Comparison of ENCODE assay signal across 23 cellular contexts in the genomic region with DNA sequence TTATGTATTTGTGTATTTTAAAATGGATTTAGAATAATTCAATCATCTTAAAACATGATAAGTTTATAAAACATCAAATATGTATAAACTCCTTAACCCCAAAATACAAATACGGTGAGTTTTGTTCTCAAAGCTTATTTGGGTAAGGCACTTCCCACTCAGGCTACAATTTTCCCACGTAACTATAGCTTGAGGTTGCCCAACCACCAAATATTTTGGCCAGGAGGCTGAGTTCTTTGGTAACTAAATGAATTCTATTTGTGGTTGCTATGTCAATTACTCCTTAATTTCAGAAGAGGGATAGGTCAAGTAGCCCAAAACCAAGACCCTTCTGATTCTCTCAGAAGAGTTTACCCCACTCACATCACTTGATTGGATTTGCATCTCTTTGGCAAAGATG.
"Had no signal": no experiment of that assay in that cellular context is flagged by ENCODE, and none has a peak within 500 bp of the region (broad histone marks: within the 10 kb centered on the region; RNA-seq: fewer than 3 reads in every experiment).

No MANE protein-coding gene starts in this region.

- H3K27ac Mint-ChIP-seq: activated CD8-positive, alpha-beta T cell treated with anti-CD3 and anti-CD28 coated beads, Interleukin-2, amount 10 ng/mL, durations not matched to agents 7 days and 5 days; activated naive CD4-positive, alpha-beta T cell treated with anti-CD3 and anti-CD28 coated beads, Interleukin-2, amount 50 U/mL, for 24 hours; natural killer cell; stimulated activated memory B cell treated with anti-CD40 and anti-IgM and Interleukin-4, amounts not matched to agents 10 μg/mL and 1 μg/mL and 100 μg/mL, for 72 hours had no signal

- DNase-seq: activated CD4-positive, alpha-beta T cell treated with anti-CD3 and anti-CD28 coated beads for 48 hours; activated CD8-positive, alpha-beta memory T cell treated with anti-CD3 and anti-CD28 coated beads, Interleukin-2, amount 50 U/mL, for 4 hours; activated CD8-positive, alpha-beta T cell treated with anti-CD3 and anti-CD28 coated beads, Interleukin-2, amount 10 ng/mL, durations not matched to agents 7 days and 5 days; activated effector memory CD4-positive, alpha-beta T cell treated with anti-CD3 and anti-CD28 coated beads, Interleukin-2, amount 50 U/mL, for 16 hours; activated T-cell treated with anti-CD3 and anti-CD28 coated beads, Interleukin-2, amount 50 U/mL, for 48 hours; amniotic stem cell; brain microvascular endothelial cell; kidney; left ventricle myocardium inferior; mucosa of descending colon; natural killer cell; sigmoid colon; stimulated activated CD4-positive, alpha-beta T cell treated with anti-CD3 and anti-CD28 coated beads, Interleukin-12 subunit alpha, Interleukin-12 subunit beta, amount 100 ng/mL, for 4 hours; T-helper 2 cell; tibial artery had no signal

- H3K9me3 Mint-ChIP-seq: activated naive CD4-positive, alpha-beta T cell treated with anti-CD3 and anti-CD28 coated beads, Interleukin-2, amount 50 U/mL, for 24 hours; natural killer cell; stimulated activated memory B cell treated with anti-CD40 and anti-IgM and Interleukin-4, amounts not matched to agents 10 μg/mL and 1 μg/mL and 100 μg/mL, for 72 hours had no signal

- H3K4me3 Mint-ChIP-seq: activated CD8-positive, alpha-beta T cell treated with anti-CD3 and anti-CD28 coated beads, Interleukin-2, amount 10 ng/mL, durations not matched to agents 7 days and 5 days; activated naive CD4-positive, alpha-beta T cell treated with anti-CD3 and anti-CD28 coated beads, Interleukin-2, amount 50 U/mL, for 24 hours; natural killer cell; stimulated activated memory B cell treated with anti-CD40 and anti-IgM and Interleukin-4, amounts not matched to agents 10 μg/mL and 1 μg/mL and 100 μg/mL, for 72 hours; WTC11 had no signal

- H3K79me2 ChIP-seq: hepatocyte, parathyroid adenoma had no signal

- H2AFZ ChIP-seq: hepatocyte, parathyroid adenoma had no signal

- H3K27me3 Mint-ChIP-seq: activated naive CD4-positive, alpha-beta T cell treated with anti-CD3 and anti-CD28 coated beads, Interleukin-2, amount 50 U/mL, for 24 hours; stimulated activated memory B cell treated with anti-CD40 and anti-IgM and Interleukin-4, amounts not matched to agents 10 μg/mL and 1 μg/mL and 100 μg/mL, for 72 hours had no signal

- H3K9ac ChIP-seq: parathyroid adenoma had no signal

- H3K4me1 ChIP-seq: gastroesophageal sphincter, left ventricle myocardium inferior, parathyroid adenoma, sigmoid colon, tibial artery, vagina had no signal

- H3K9me3 ChIP-seq: gastroesophageal sphincter, left ventricle myocardium inferior, mucosa of descending colon, neutrophil, sigmoid colon, tibial artery, vagina had no signal

- H3K36me3 ChIP-seq: brain microvascular endothelial cell, gastroesophageal sphincter, left ventricle myocardium inferior, neutrophil, sigmoid colon, tibial artery, vagina had no signal

- H3K4me2 ChIP-seq: hepatocyte had no signal

- H3K27me3 ChIP-seq: brain microvascular endothelial cell, hepatocyte, neutrophil, sigmoid colon, tibial artery, vagina had no signal

- H3K27ac ChIP-seq: brain microvascular endothelial cell, gastroesophageal sphincter, hepatocyte, left ventricle myocardium inferior, neutrophil, parathyroid adenoma, sigmoid colon, tibial artery, vagina had no signal

- H3K36me3 Mint-ChIP-seq: activated naive CD4-positive, alpha-beta T cell treated with anti-CD3 and anti-CD28 coated beads, Interleukin-2, amount 50 U/mL, for 24 hours; natural killer cell; stimulated activated memory B cell treated with anti-CD40 and anti-IgM and Interleukin-4, amounts not matched to agents 10 μg/mL and 1 μg/mL and 100 μg/mL, for 72 hours had no signal

- H3K4me3 ChIP-seq: gastroesophageal sphincter, hepatocyte, left ventricle myocardium inferior, mucosa of descending colon, sigmoid colon, tibial artery, vagina had no signal

- ATAC-seq: activated CD8-positive, alpha-beta T cell treated with anti-CD3 and anti-CD28 coated beads, Interleukin-2, amount 10 ng/mL, durations not matched to agents 7 days and 5 days; gastroesophageal sphincter; mucosa of descending colon; natural killer cell; stimulated activated memory B cell treated with anti-CD40 and anti-IgM and Interleukin-4, amounts not matched to agents 10 μg/mL and 1 μg/mL and 100 μg/mL, for 72 hours had no signal

- H3K4me1 Mint-ChIP-seq: activated naive CD4-positive, alpha-beta T cell treated with anti-CD3 and anti-CD28 coated beads, Interleukin-2, amount 50 U/mL, for 24 hours; natural killer cell; stimulated activated memory B cell treated with anti-CD40 and anti-IgM and Interleukin-4, amounts not matched to agents 10 μg/mL and 1 μg/mL and 100 μg/mL, for 72 hours had no signal
